1 cellular context compared by ENCODE assay signal in genomic region chr5:1217596-1218206, GRCh38.
TF ChIP-seq lines count a peak whose summit lies in the region.

No MANE protein-coding gene starts in this region.

TF ChIP-seq in GM23338, 12 proteins besides CTCF, POLR2A, EP300 and RAD21 (continued from another document):
- TF ChIP-seq ZNF462 (CRISPR knock-in tag; IDR thresholded peaks at IDR 0.05) = no peak
- TF ChIP-seq EZH2 (IDR thresholded peaks at IDR 0.05; ENCODE audit: low read depth, unreplicated experiment) = no peak
